Comparison of ENCODE assay signal across 8 cellular contexts in the genomic region with DNA sequence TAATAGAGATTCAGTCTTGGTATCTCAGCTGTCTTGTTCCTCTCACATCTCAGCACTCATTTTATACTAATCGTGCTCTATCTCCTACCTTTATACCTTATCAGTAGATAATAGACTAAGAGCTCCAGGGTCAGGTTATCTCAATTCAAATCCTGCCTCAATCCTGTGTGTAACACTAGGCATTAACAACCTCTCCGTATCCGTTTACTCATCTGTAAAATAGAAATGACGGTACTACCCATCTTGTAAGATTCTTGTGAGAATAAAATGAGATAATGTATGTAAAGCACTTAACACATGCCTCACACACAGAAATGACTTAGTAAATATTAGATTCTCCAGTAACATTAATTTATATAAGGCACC. TPM values are rescaled to one million over a fixed set of nuclear protein-coding genes. Genes with fewer than 3 reads are reported as not detected.
DNase-seq lines count a peak whose midpoint lies in the region; ATAC-seq and TF ChIP-seq lines count a peak whose summit lies in the region.

No MANE protein-coding gene starts in this region.

- no peaks in the 10 kb centered on the region for H3K36me3 Mint-ChIP-seq in osteocyte (ENCODE audit: unreplicated experiment)

- H3K4me2 ChIP-seq in KMS-11: peak overlapping the region; percentile 50; the same call in 1 of the 2 replicates

- no peaks in the 10 kb centered on the region for H3K9me3 ChIP-seq in duodenal mucosa (ENCODE audit: control insufficient read depth in 1 of 2, low read length in 2 of 2)

- H3K4me3 ChIP-seq in GM12865 (ENCODE audit: low read depth, low read length): peak overlapping the region; percentile 61
- H3K4me3 ChIP-seq in KMS-11 (IDR thresholded peaks at IDR 0.05; ENCODE audit: insufficient read depth, low read depth, low read length): no peak overlapping the region
- peak overlapping the region; percentile 93 to 99 for H3K4me3 ChIP-seq in duodenal mucosa (ENCODE audit: low read depth in 1 of 2, low read length in 2 of 2)

- peak overlapping the region; percentile 88 for H3K4me3 Mint-ChIP-seq in osteocyte (ENCODE audit: unreplicated experiment)

- H3K27me3 ChIP-seq in KMS-11 (ENCODE audit: insufficient read depth, low read depth) (no peaks in the 10 kb centered on the region), duodenal mucosa (ENCODE audit: control insufficient read depth in 1 of 2, insufficient read depth in 2 of 2, low read length in 2 of 2) (no peaks in the 10 kb centered on the region)

- no peak for DNase-seq in GM12865 (ENCODE audit: low read depth)
- no peak for DNase-seq in osteocyte (ENCODE audit: extremely low spot score, unreplicated experiment)
- no peak for DNase-seq in epidermal melanocyte (ENCODE audit: insufficient read length, low spot score)
- no peak for DNase-seq in KG1 (lab: John Stamatoyannopoulos, UW)

- H3K79me2 ChIP-seq in KMS-11 (ENCODE audit: insufficient read depth, low read depth): peaks cover 20% of the 10 kb centered on the region

- no peaks in the 10 kb centered on the region for H3K27me3 Mint-ChIP-seq in osteocyte (ENCODE audit: unreplicated experiment)

- peak overlapping the region; percentile 81; the same call in 1 of the 2 replicates for H3K27ac ChIP-seq in KMS-11
- peak overlapping the region; percentile 52 for H3K27ac ChIP-seq in duodenal mucosa (ENCODE audit: low read depth, low read length)

- H3K9me3 Mint-ChIP-seq in osteocyte (ENCODE audit: unreplicated experiment): no peaks in the 10 kb centered on the region

- peak overlapping the region; percentile 89; the same call in 1 of the 2 replicates for H3K9ac ChIP-seq in KMS-11
- peak overlapping the region; percentile 50 to 98 for H3K9ac ChIP-seq in duodenal mucosa (ENCODE audit: low read depth in 1 of 2, low read length in 2 of 2)

- peaks cover 28% of the 10 kb centered on the region for H3K4me1 Mint-ChIP-seq in osteocyte (ENCODE audit: unreplicated experiment)

- no peak for ATAC-seq in HG02623 (IDR thresholded peaks at IDR 0.05; ENCODE audit: unreplicated experiment)
- no peak for ATAC-seq in GM18517 (IDR thresholded peaks at IDR 0.05; ENCODE audit: unreplicated experiment)

- H3K27ac Mint-ChIP-seq in osteocyte (ENCODE audit: unreplicated experiment): peak overlapping the region; percentile 92

- H4K20me1 ChIP-seq in KMS-11 (ENCODE audit: insufficient read depth): no peaks in the 10 kb centered on the region

- no peak for TF ChIP-seq CTCF in GM12865 (IDR thresholded peaks at IDR 0.05; ENCODE audit: insufficient read depth, low read depth, low read length, missing control alignments)
- TF ChIP-seq CTCF in KMS-11 (conservative IDR thresholded peaks at IDR 0.05; ENCODE audit: low read depth, low read length): no peak
- no peak for TF ChIP-seq CTCF in osteocyte (IDR thresholded peaks at IDR 0.05)

- H3K4me1 ChIP-seq in KMS-11 (ENCODE audit: low read depth, poor library complexity, severe bottlenecking): peaks cover 16% of the 10 kb centered on the region
- H3K4me1 ChIP-seq in duodenal mucosa (ENCODE audit: control insufficient read depth in 1 of 2, insufficient read depth in 2 of 2, low read length in 2 of 2): peaks cover 13 to 14% of the 10 kb centered on the region in 2 donors

- H2AFZ ChIP-seq in KMS-11 (ENCODE audit: low read depth): peak overlapping the region; percentile 48

- H3K36me3 ChIP-seq in KMS-11 (ENCODE audit: insufficient read depth): no peaks in the 10 kb centered on the region
- no peaks in the 10 kb centered on the region for H3K36me3 ChIP-seq in duodenal mucosa (ENCODE audit: control insufficient read depth in 1 of 2, insufficient read depth in 2 of 2, low read length in 2 of 2)

RNA-seq across cellular contexts. Expression of gene P4HA1, which starts 0.6 kb away (rescaled TPM):
- total RNA-seq in osteocyte: 101 and 103 TPM in 2 replicates

RNA-seq across cellular contexts. Expression of gene NUDT13, which starts 13.0 kb away (rescaled TPM):
- 2.8 and 3.2 TPM in 2 replicates for total RNA-seq in osteocyte
